Comparison of ENCODE assay signal across 8 cellular contexts in genomic region chr1:230215049-230215448, GRCh38.
DNase-seq lines count a peak whose midpoint lies in the region; ATAC-seq and TF ChIP-seq lines count a peak whose summit lies in the region.

No MANE protein-coding gene starts in this region.

- no peaks in the 10 kb centered on the region for H3K36me3 ChIP-seq in endodermal cell (ENCODE audit: control insufficient read depth, insufficient read depth, low read length)
- H3K36me3 ChIP-seq in mucosa of descending colon (ENCODE audit: low read depth), result no peaks in the 10 kb centered on the region

- no peak overlapping the region for H3K27ac Mint-ChIP-seq in endodermal cell

- WGBS in endodermal cell (ENCODE audit: insufficient coverage in 1 of 2, insufficient read length in 1 of 2), 2 experiments, result 89 to 94% methylated on average over 5 to 7 of the region's 7 CpGs

- H3K4me3 ChIP-seq in endodermal cell (ENCODE audit: low read length), result no peak overlapping the region
- H3K4me3 ChIP-seq in mucosa of descending colon, result no peak overlapping the region

- H3K4me1 Mint-ChIP-seq in endodermal cell, result peaks cover 50% of the 10 kb centered on the region

- H3K4me3 Mint-ChIP-seq in endodermal cell, result no peak overlapping the region

- peaks cover 13% of the 10 kb centered on the region for H3K27me3 ChIP-seq in endodermal cell (ENCODE audit: control insufficient read depth, insufficient read depth, low read length, poor library complexity, severe bottlenecking)

- H3K9me3 Mint-ChIP-seq in endodermal cell, result peaks cover 4% of the 10 kb centered on the region

- no peak overlapping the region for H3K27ac ChIP-seq in endodermal cell (ENCODE audit: low read depth, low read length)

- intact Hi-C loops in mucosa of descending colon (cut with DNase I, micrococcal nuclease), result no loop called here

- DNase-seq in AG09319 (ENCODE audit: extremely low read depth, low read depth) (no peak), NCI-H2196 (lab: John Stamatoyannopoulos, UW; ENCODE audit: unreplicated experiment) (peak; percentile 81), endodermal cell (peak; percentile 70), mucosa of descending colon (peak in 2 of 3 donors; percentile 45 to 57), HEK293T (ENCODE audit: extremely low spot score) (no peak)

- H3K9ac ChIP-seq in endodermal cell (ENCODE audit: extremely low read depth, low read length, poor library complexity, severe bottlenecking), result no peak overlapping the region

- peaks cover 4% of the 10 kb centered on the region for H3K36me3 Mint-ChIP-seq in endodermal cell (ENCODE audit: low read depth)

- POLR2A ChIA-PET in HEK293T (lab: Yijun Ruan, JAX), result interaction anchor here (1.1 kb wide), 1 partner anchor 10 kb away, joined by 3 read pairs; no protein-coding TSS in a partner anchor

- H3K27me3 Mint-ChIP-seq in endodermal cell (ENCODE audit: insufficient read depth), result peaks cover 14% of the 10 kb centered on the region

- H3K9me3 ChIP-seq in endodermal cell (ENCODE audit: control insufficient read depth, low read length), result no peaks in the 10 kb centered on the region
- H3K9me3 ChIP-seq in mucosa of descending colon, result no peaks in the 10 kb centered on the region

- H3K4me1 ChIP-seq in endodermal cell (ENCODE audit: control insufficient read depth, insufficient read depth, low read length), result peaks cover 10% of the 10 kb centered on the region
- peaks cover 11% of the 10 kb centered on the region for H3K4me1 ChIP-seq in mucosa of descending colon (ENCODE audit: low read depth)

- CTCF ChIA-PET in HEK293T (lab: Yijun Ruan, JAX), result interaction anchor here (1.5 kb wide), 1 partner anchor 10 kb away, joined by 5 read pairs; no protein-coding TSS in a partner anchor

- TF ChIP-seq CTCF in AG09319 (IDR thresholded peaks at IDR 0.05; ENCODE audit: low read depth, low read length) (peak; percentile 47), endodermal cell (conservative IDR thresholded peaks at IDR 0.05) (peak; percentile 73), mucosa of descending colon (IDR thresholded peaks at IDR 0.05) (peak; percentile 10)

- ATAC-seq in mucosa of descending colon, result peak; percentile 85
- ATAC-seq in HG03571 (IDR thresholded peaks at IDR 0.05; ENCODE audit: unreplicated experiment), result no peak
- no peak for ATAC-seq in HG02884 (IDR thresholded peaks at IDR 0.05; ENCODE audit: unreplicated experiment)
- no peak for ATAC-seq in HG02759 (IDR thresholded peaks at IDR 0.05; ENCODE audit: unreplicated experiment)

TF ChIP-seq in HEK293T, 16 proteins besides CTCF, POLR2A, EP300 and RAD21:
- TF ChIP-seq SP1 (IDR thresholded peaks at IDR 0.05) (no peak), CTBP1 (IDR thresholded peaks at IDR 0.05; ENCODE audit: borderline replicate concordance) (no peak), TARDBP (IDR thresholded peaks at IDR 0.05) (no peak), BHLHE40 (IDR thresholded peaks at IDR 0.05; ENCODE audit: borderline replicate concordance) (no peak), FOXA1 (IDR thresholded peaks at IDR 0.05) (no peak), HDGF (IDR thresholded peaks at IDR 0.05; ENCODE audit: borderline replicate concordance) (no peak), FOXK2 (IDR thresholded peaks at IDR 0.05) (no peak), NFRKB (IDR thresholded peaks at IDR 0.05) (no peak), ARNT (IDR thresholded peaks at IDR 0.05) (no peak), LEF1 (IDR thresholded peaks at IDR 0.05; ENCODE audit: borderline replicate concordance) (no peak), FOXM1 (IDR thresholded peaks at IDR 0.05; ENCODE audit: borderline replicate concordance) (no peak), PKNOX1 (IDR thresholded peaks at IDR 0.05) (no peak), ELF4 (IDR thresholded peaks at IDR 0.05) (no peak), SUZ12 (IDR thresholded peaks at IDR 0.05) (no peak)

Comparison
In these comparisons a context has a peak if more than half of its experiments do, and no peak if none do; other contexts are left out.
1. DNase-seq: peak in NCI-H2196 (single experiment), endodermal cell (single experiment) and mucosa of descending colon (2 of 3); none in AG09319 (single experiment) and HEK293T (single experiment).
2. CTCF ChIP-seq: peak in every context shown above with its lines; median percentile 73 in endodermal cell; 47 in AG09319; 10 in mucosa of descending colon.